36 cellular contexts compared by ENCODE assay signal in genomic region chr2:134724341-134724740, GRCh38. TPM values are rescaled to one million over a fixed set of nuclear protein-coding genes. Genes with fewer than 3 reads are reported as not detected.
"Had no signal": no experiment of that assay in that cellular context is flagged by ENCODE, and none has a peak within 500 bp of the region (broad histone marks: within the 10 kb centered on the region; RNA-seq: fewer than 3 reads in every experiment).

No MANE protein-coding gene starts in this region.

- H3K36me3 ChIP-seq: ascending aorta, breast epithelium, esophagus squamous epithelium, gastroesophageal sphincter, heart right ventricle, WERI-Rb-1 had no signal

- H3K27ac ChIP-seq: ascending aorta, breast epithelium, coronary artery, dorsolateral prefrontal cortex, esophagus squamous epithelium, gastroesophageal sphincter, heart right ventricle, WERI-Rb-1 had no signal

- H3K9me3 ChIP-seq: ascending aorta, breast epithelium, esophagus squamous epithelium, gastroesophageal sphincter, heart right ventricle had no signal

- H3K27me3 ChIP-seq: ascending aorta had no signal

- DNase-seq: activated CD4-positive, alpha-beta memory T cell treated with anti-CD3 and anti-CD28 coated beads for 36 hours; activated CD4-positive, alpha-beta T cell treated with anti-CD3 and anti-CD28 coated beads for 36 hours; activated CD4-positive, alpha-beta T cell treated with anti-CD3 and anti-CD28 coated beads, Interleukin-2, amount 10 ng/mL, durations not matched to agents 24 days and 14 days; activated CD4-positive, CD25-positive, alpha-beta regulatory T cell; activated CD4-positive, CD25-positive, alpha-beta regulatory T cell treated with anti-CD3 and anti-CD28 coated beads, Interleukin-2, amount 50 U/mL, for 72 hours; activated CD8-positive, alpha-beta memory T cell treated with anti-CD3 and anti-CD28 coated beads, Interleukin-2, amount 10 ng/mL, durations not matched to agents 7 days and 5 days; activated CD8-positive, alpha-beta memory T cell treated with anti-CD3 and anti-CD28 coated beads, Interleukin-2, amount 50 U/mL, for 4 hours; activated CD8-positive, alpha-beta T cell treated with anti-CD3 and anti-CD28 coated beads, Interleukin-2, amount 10 ng/mL, durations not matched to agents 7 days and 5 days; activated gamma-delta T cell; activated naive CD4-positive, alpha-beta T cell; activated naive CD4-positive, alpha-beta T cell treated with anti-CD3 and anti-CD28 coated beads, Interleukin-2, amount 10 ng/mL, durations not matched to agents 7 days and 5 days; activated naive CD8-positive, alpha-beta T cell treated with anti-CD3 and anti-CD28 coated beads, Interleukin-2, amount 10 ng/mL, durations not matched to agents 7 days and 5 days; activated T-cell treated with anti-CD3 and anti-CD28 coated beads, Interleukin-2, amount 50 U/mL, for 1 hour; activated T-cell treated with anti-CD3 and anti-CD28 coated beads, Interleukin-2, amount 50 U/mL, for 48 hours; dorsolateral prefrontal cortex; effector memory CD4-positive, alpha-beta T cell; erythroblast; esophagus squamous epithelium; foreskin melanocyte; heart right ventricle; T-helper 1 cell; T-helper 17 cell; T1000; WERI-Rb-1 had no signal

- H3K4me1 ChIP-seq: ascending aorta, breast epithelium had no signal

- ATAC-seq: activated CD4-positive, alpha-beta T cell treated with anti-CD3 and anti-CD28 coated beads for 36 hours; activated CD8-positive, alpha-beta memory T cell treated with anti-CD3 and anti-CD28 coated beads, Interleukin-2, amount 10 ng/mL, durations not matched to agents 7 days and 5 days; activated CD8-positive, alpha-beta T cell treated with anti-CD3 and anti-CD28 coated beads, Interleukin-2, amount 10 ng/mL, durations not matched to agents 7 days and 5 days; activated naive CD4-positive, alpha-beta T cell treated with anti-CD3 and anti-CD28 coated beads, Interleukin-2, amount 50 U/mL, for 72 hours; gastroesophageal sphincter; heart right ventricle; T-helper 17 cell had no signal

- H3K9me3 Mint-ChIP-seq: activated CD4-positive, alpha-beta memory T cell treated with anti-CD3 and anti-CD28 coated beads for 36 hours; activated CD4-positive, alpha-beta T cell treated with anti-CD3 and anti-CD28 coated beads, Interleukin-2, amount 10 ng/mL, durations not matched to agents 24 days and 14 days; activated naive CD4-positive, alpha-beta T cell treated with anti-CD3 and anti-CD28 coated beads, Interleukin-2, amount 10 ng/mL, durations not matched to agents 7 days and 5 days; activated naive CD4-positive, alpha-beta T cell treated with anti-CD3 and anti-CD28 coated beads, Interleukin-2, amount 50 U/mL, for 72 hours; activated naive CD8-positive, alpha-beta T cell treated with anti-CD3 and anti-CD28 coated beads, Interleukin-2, amount 10 ng/mL, durations not matched to agents 7 days and 5 days; activated T-helper 1 cell treated with anti-CD3 and anti-CD28 coated beads, Interleukin-12 subunit alpha, Interleukin-12 subunit beta, Interleukin-2, Interleukin-4 antibody, amounts not matched to agents 30 ng/mL and 10 ng/mL and 1 ng/mL, durations not matched to agents 14 hours and 24 hours and 36 hours; activated T-helper 2 cell treated with anti-CD3 and anti-CD28 coated beads, Interferon-gamma antibody, Interleukin-2, Interleukin-4, amounts not matched to agents 10 μg/mL and 5 μg/mL and 100 μg/mL, durations not matched to agents 14 hours and 24 hours and 36 hours; central memory CD8-positive, alpha-beta T cell; dendritic cell treated with granulocyte-macrophage colony-stimulating factor and Interleukin-4, amounts not matched to agents 40 ng/mL and 50 ng/mL, for 4 days; T-helper 2 cell treated with Interferon-gamma antibody and Interleukin-4, amounts not matched to agents 5 μg/mL and 100 μg/mL, for 36 hours had no signal

- H3K4me1 Mint-ChIP-seq: activated CD8-positive, alpha-beta memory T cell treated with anti-CD3 and anti-CD28 coated beads, Interleukin-2, amount 10 ng/mL, durations not matched to agents 7 days and 5 days; activated naive CD4-positive, alpha-beta T cell treated with anti-CD3 and anti-CD28 coated beads, Interleukin-2, amount 10 ng/mL, durations not matched to agents 7 days and 5 days; activated naive CD8-positive, alpha-beta T cell treated with anti-CD3 and anti-CD28 coated beads, Interleukin-2, amount 10 ng/mL, durations not matched to agents 7 days and 5 days had no signal

- H3K4me3 Mint-ChIP-seq: activated CD4-positive, alpha-beta memory T cell treated with anti-CD3 and anti-CD28 coated beads for 36 hours; activated CD4-positive, alpha-beta T cell treated with anti-CD3 and anti-CD28 coated beads for 36 hours; activated CD4-positive, alpha-beta T cell treated with anti-CD3 and anti-CD28 coated beads, Interleukin-2, amount 10 ng/mL, durations not matched to agents 24 days and 14 days; activated CD8-positive, alpha-beta memory T cell treated with anti-CD3 and anti-CD28 coated beads, Interleukin-2, amount 10 ng/mL, durations not matched to agents 7 days and 5 days; activated CD8-positive, alpha-beta T cell treated with anti-CD3 and anti-CD28 coated beads, Interleukin-2, amount 10 ng/mL, durations not matched to agents 7 days and 5 days; activated naive CD4-positive, alpha-beta T cell treated with anti-CD3 and anti-CD28 coated beads, Interleukin-2, amount 10 ng/mL, durations not matched to agents 7 days and 5 days; activated naive CD8-positive, alpha-beta T cell treated with anti-CD3 and anti-CD28 coated beads, Interleukin-2, amount 10 ng/mL, durations not matched to agents 7 days and 5 days; activated T-helper 1 cell treated with anti-CD3 and anti-CD28 coated beads, Interleukin-12 subunit alpha, Interleukin-12 subunit beta, Interleukin-2, Interleukin-4 antibody, amounts not matched to agents 30 ng/mL and 10 ng/mL and 1 ng/mL, durations not matched to agents 14 hours and 24 hours and 36 hours; brain; central memory CD8-positive, alpha-beta T cell; dendritic cell treated with granulocyte-macrophage colony-stimulating factor and Interleukin-4, amounts not matched to agents 40 ng/mL and 50 ng/mL, for 4 days; T-helper 17 cell; T-helper 2 cell treated with Interferon-gamma antibody and Interleukin-4, amounts not matched to agents 5 μg/mL and 100 μg/mL, for 36 hours had no signal

- H3K27ac Mint-ChIP-seq: activated CD4-positive, alpha-beta memory T cell treated with anti-CD3 and anti-CD28 coated beads for 36 hours; activated CD4-positive, alpha-beta T cell treated with anti-CD3 and anti-CD28 coated beads for 36 hours; activated CD4-positive, alpha-beta T cell treated with anti-CD3 and anti-CD28 coated beads, Interleukin-2, amount 10 ng/mL, durations not matched to agents 24 days and 14 days; activated CD8-positive, alpha-beta memory T cell treated with anti-CD3 and anti-CD28 coated beads, Interleukin-2, amount 10 ng/mL, durations not matched to agents 7 days and 5 days; activated CD8-positive, alpha-beta T cell treated with anti-CD3 and anti-CD28 coated beads, Interleukin-2, amount 10 ng/mL, durations not matched to agents 7 days and 5 days; activated naive CD4-positive, alpha-beta T cell treated with anti-CD3 and anti-CD28 coated beads, Interleukin-2, amount 10 ng/mL, durations not matched to agents 7 days and 5 days; activated naive CD4-positive, alpha-beta T cell treated with anti-CD3 and anti-CD28 coated beads, Interleukin-2, amount 50 U/mL, for 72 hours; activated naive CD8-positive, alpha-beta T cell treated with anti-CD3 and anti-CD28 coated beads, Interleukin-2, amount 10 ng/mL, durations not matched to agents 7 days and 5 days; activated T-helper 1 cell treated with anti-CD3 and anti-CD28 coated beads, Interleukin-12 subunit alpha, Interleukin-12 subunit beta, Interleukin-2, Interleukin-4 antibody, amounts not matched to agents 30 ng/mL and 10 ng/mL and 1 ng/mL, durations not matched to agents 14 hours and 24 hours and 36 hours; activated T-helper 2 cell treated with anti-CD3 and anti-CD28 coated beads, Interferon-gamma antibody, Interleukin-2, Interleukin-4, amounts not matched to agents 10 μg/mL and 5 μg/mL and 100 μg/mL, durations not matched to agents 14 hours and 24 hours and 36 hours; brain; dendritic cell treated with granulocyte-macrophage colony-stimulating factor and Interleukin-4, amounts not matched to agents 40 ng/mL and 50 ng/mL, for 4 days; T-helper 17 cell; T-helper 2 cell treated with Interferon-gamma antibody and Interleukin-4, amounts not matched to agents 5 μg/mL and 100 μg/mL, for 36 hours had no signal

- H3K4me3 ChIP-seq: ascending aorta, breast epithelium, coronary artery, dorsolateral prefrontal cortex, esophagus squamous epithelium, gastroesophageal sphincter, heart right ventricle had no signal

- H3K36me3 Mint-ChIP-seq: activated CD4-positive, alpha-beta memory T cell treated with anti-CD3 and anti-CD28 coated beads for 36 hours; activated CD8-positive, alpha-beta memory T cell treated with anti-CD3 and anti-CD28 coated beads, Interleukin-2, amount 10 ng/mL, durations not matched to agents 7 days and 5 days; activated naive CD4-positive, alpha-beta T cell treated with anti-CD3 and anti-CD28 coated beads, Interleukin-2, amount 10 ng/mL, durations not matched to agents 7 days and 5 days; activated naive CD8-positive, alpha-beta T cell treated with anti-CD3 and anti-CD28 coated beads, Interleukin-2, amount 10 ng/mL, durations not matched to agents 7 days and 5 days; brain had no signal

RNA-seq across cellular contexts. Expression of gene TMEM163, which starts 5.5 kb away (rescaled TPM):
- total RNA-seq: ascending aorta, fibroblast of villous mesenchyme had no signal
